Comparison of ENCODE assay signal across 1 cellular context in the genomic region with DNA sequence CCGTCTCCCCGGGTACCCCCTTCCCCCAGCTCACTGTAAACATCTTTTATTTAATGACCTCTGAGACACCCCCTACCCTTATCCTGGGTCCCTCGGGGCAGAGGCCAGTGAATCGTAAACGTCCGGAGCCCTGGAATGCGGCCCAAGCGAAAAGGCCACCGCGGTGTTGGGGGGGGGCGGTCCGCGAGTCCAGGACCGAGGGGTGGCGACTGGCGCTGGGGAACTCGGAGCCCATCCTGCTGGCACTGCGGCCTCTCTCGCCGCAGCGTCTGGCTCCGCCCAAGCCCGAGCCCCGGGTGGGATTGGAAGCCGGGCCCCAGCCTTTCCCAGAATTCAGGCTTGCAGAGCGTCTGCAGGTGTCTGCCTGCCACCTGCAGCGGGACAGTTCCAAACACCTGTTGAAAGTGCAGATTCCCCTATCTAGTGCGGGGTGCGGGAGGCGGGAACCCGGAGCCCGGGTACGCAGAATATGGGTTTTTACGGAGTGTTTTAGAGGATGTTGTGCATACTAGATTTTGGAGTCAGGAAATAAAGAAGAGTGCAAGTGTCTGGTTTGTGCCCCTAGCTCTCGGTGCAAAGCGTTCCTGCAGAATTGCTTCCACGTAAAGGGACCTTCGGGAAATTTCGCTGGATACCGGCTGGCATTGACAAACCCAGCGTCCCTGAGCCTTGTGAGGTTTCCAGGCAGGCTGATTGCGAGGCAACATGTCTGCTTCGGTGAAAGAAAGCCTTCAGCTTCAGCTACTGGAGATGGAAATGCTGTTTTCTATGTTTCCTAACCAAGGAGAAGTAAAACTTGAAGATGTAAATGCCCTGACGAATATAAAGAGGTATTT.
A peak's percentile ranks its signal among the peaks of the same experiment; 100 is the strongest.
TF ChIP-seq lines count a peak whose summit lies in the region.

No MANE protein-coding gene starts in this region.

TF ChIP-seq in H1, 55 proteins besides CTCF, POLR2A, EP300 and RAD21:
- TF ChIP-seq CREB1 (IDR thresholded peaks at IDR 0.05) (no peak), CBX8 (IDR thresholded peaks at IDR 0.05; ENCODE audit: borderline replicate concordance, low read depth, low read length) (no peak), CHD1 (IDR thresholded peaks at IDR 0.05; ENCODE audit: low read depth, low read length) (no peak), CHD2 (IDR thresholded peaks at IDR 0.05; ENCODE audit: low read length) (no peak), BACH1 (IDR thresholded peaks at IDR 0.05; ENCODE audit: low read length) (no peak), POLR2AphosphoS5 (IDR thresholded peaks at IDR 0.05; ENCODE audit: low read depth, low read length) (no peak), BCL11A (IDR thresholded peaks at IDR 0.05; ENCODE audit: low read depth in 2 of 2, low read length in 2 of 2) (no peak), SRF (IDR thresholded peaks at IDR 0.05; ENCODE audit: low read depth, low read length) (no peak), BRCA1 (IDR thresholded peaks at IDR 0.05; ENCODE audit: low read depth, low read length) (no peak), SIRT6 (IDR thresholded peaks at IDR 0.05; ENCODE audit: low read length) (no peak), EZH2 (IDR thresholded peaks at IDR 0.05; ENCODE audit: low read depth, low read length, severe bottlenecking) (no peak), YY1 (IDR thresholded peaks at IDR 0.05; ENCODE audit: low read depth, low read length) (0 out of 2 replicates have a peak, but pooled peaks have one; percentile 6), KDM4A (IDR thresholded peaks at IDR 0.05; ENCODE audit: low read depth, low read length, severe bottlenecking) (no peak), GTF2F1 (IDR thresholded peaks at IDR 0.05; ENCODE audit: borderline replicate concordance, low read depth, low read length) (no peak), EGR1 (IDR thresholded peaks at IDR 0.05; ENCODE audit: borderline replicate concordance, low read depth, low read length) (no peak), JUND (IDR thresholded peaks at IDR 0.05; ENCODE audit: low read length) (no peak), RFX5 (IDR thresholded peaks at IDR 0.05; ENCODE audit: borderline replicate concordance, low read depth, low read length) (no peak), POU5F1 (IDR thresholded peaks at IDR 0.05; ENCODE audit: low read depth, low read length) (no peak), CEBPB (IDR thresholded peaks at IDR 0.05; ENCODE audit: low read depth, low read length) (no peak), MAFK (IDR thresholded peaks at IDR 0.05; ENCODE audit: low read depth, low read length) (no peak), TBP (IDR thresholded peaks at IDR 0.05; ENCODE audit: low read depth, low read length) (peak; percentile 46; the same call in 1 of the 2 replicates), SIN3A (conservative IDR thresholded peaks at IDR 0.05 in 1 of 2, IDR thresholded peaks at IDR 0.05 in 1 of 2; ENCODE audit: low read depth in 1 of 2, low read length in 2 of 2) (peak in 1 of 2 experiments; percentile 79; a peak in 2 of 4 replicates), RBBP5 (IDR thresholded peaks at IDR 0.05; ENCODE audit: borderline replicate concordance, low read depth, low read length) (peak; percentile 19; the same call in 1 of the 2 replicates), E2F6 (IDR thresholded peaks at IDR 0.05) (no peak), JUN (IDR thresholded peaks at IDR 0.05; ENCODE audit: low read depth, low read length) (no peak), MAX (IDR thresholded peaks at IDR 0.05) (peak; percentile 50; the same call in 1 of the 2 replicates), USF2 (IDR thresholded peaks at IDR 0.05; ENCODE audit: low read length) (no peak), KDM1A (IDR thresholded peaks at IDR 0.05; ENCODE audit: borderline replicate concordance, low read length) (no peak), CTBP2 (IDR thresholded peaks at IDR 0.05; ENCODE audit: borderline replicate concordance, insufficient read depth, insufficient read length, low read length) (peak; percentile 67), SAP30 (IDR thresholded peaks at IDR 0.05; ENCODE audit: insufficient read depth, insufficient replicate concordance, low read length) (no peak), SP1 (IDR thresholded peaks at IDR 0.05; ENCODE audit: low read depth, low read length) (no peak; the same call in 1 of the 2 replicates), TAF1 (IDR thresholded peaks at IDR 0.05; ENCODE audit: low read depth, low read length) (peak; percentile 65), NANOG (IDR thresholded peaks at IDR 0.05; ENCODE audit: insufficient read depth, low read depth, low read length, poor library complexity, severe bottlenecking) (no peak), HDAC2 (IDR thresholded peaks at IDR 0.05; ENCODE audit: borderline replicate concordance in 1 of 2, low read depth in 2 of 2, low read length in 2 of 2) (peak in 1 of 2 experiments; percentile 6; a peak in 1 of 4 replicates), SP2 (IDR thresholded peaks at IDR 0.05; ENCODE audit: low read length) (no peak), SIX5 (IDR thresholded peaks at IDR 0.05; ENCODE audit: low read depth, low read length) (no peak), ASH2L (IDR thresholded peaks at IDR 0.05; ENCODE audit: low read length) (no peak), TAF7 (optimal IDR thresholded peaks at IDR 0.05; ENCODE audit: borderline replicate concordance, low read depth, low read length) (peak; percentile 12), KDM5A (IDR thresholded peaks at IDR 0.05; ENCODE audit: low read length) (no peak), TCF12 (IDR thresholded peaks at IDR 0.05; ENCODE audit: low read depth, low read length) (peak; percentile 88), RXRA (IDR thresholded peaks at IDR 0.05; ENCODE audit: insufficient read depth, low read depth, low read length) (no peak), RNF2 (IDR thresholded peaks at IDR 0.05; ENCODE audit: borderline replicate concordance, low read depth, low read length, missing control alignments, poor library complexity, severe bottlenecking) (no peak), SP4 (IDR thresholded peaks at IDR 0.05; ENCODE audit: low read length) (peak; percentile 52; the same call in 1 of the 2 replicates), TEAD4 (IDR thresholded peaks at IDR 0.05; ENCODE audit: low read depth, low read length) (peak; percentile 85), NRF1 (IDR thresholded peaks at IDR 0.05; ENCODE audit: low read depth, low read length) (no peak), CBX5 (IDR thresholded peaks at IDR 0.05; ENCODE audit: low read depth, low read length) (no peak), FOSL1 (IDR thresholded peaks at IDR 0.05; ENCODE audit: insufficient read depth, low read depth, low read length) (no peak), PHF8 (conservative IDR thresholded peaks at IDR 0.05; ENCODE audit: low read depth, low read length) (peak; percentile 64; the same call in 1 of the 2 replicates), HDAC6 (IDR thresholded peaks at IDR 0.05; ENCODE audit: low read depth, low read length) (no peak), ZNF274 (IDR thresholded peaks at IDR 0.05; ENCODE audit: borderline replicate concordance, extremely low read depth, low read length) (no peak), SUZ12 (IDR thresholded peaks at IDR 0.05; ENCODE audit: low read length) (no peak), GABPA (IDR thresholded peaks at IDR 0.05; ENCODE audit: borderline replicate concordance, insufficient read depth, low read length) (no peak)
- TF ChIP-seq, protein P1, sequence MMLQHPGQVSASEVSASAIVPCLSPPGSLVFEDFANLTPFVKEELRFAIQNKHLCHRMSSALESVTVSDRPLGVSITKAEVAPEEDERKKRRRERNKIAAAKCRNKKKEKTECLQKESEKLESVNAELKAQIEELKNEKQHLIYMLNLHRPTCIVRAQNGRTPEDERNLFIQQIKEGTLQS (IDR thresholded peaks at IDR 0.05; ENCODE audit: insufficient read depth, low read depth, low read length), result no peak
- TF ChIP-seq, protein P2, sequence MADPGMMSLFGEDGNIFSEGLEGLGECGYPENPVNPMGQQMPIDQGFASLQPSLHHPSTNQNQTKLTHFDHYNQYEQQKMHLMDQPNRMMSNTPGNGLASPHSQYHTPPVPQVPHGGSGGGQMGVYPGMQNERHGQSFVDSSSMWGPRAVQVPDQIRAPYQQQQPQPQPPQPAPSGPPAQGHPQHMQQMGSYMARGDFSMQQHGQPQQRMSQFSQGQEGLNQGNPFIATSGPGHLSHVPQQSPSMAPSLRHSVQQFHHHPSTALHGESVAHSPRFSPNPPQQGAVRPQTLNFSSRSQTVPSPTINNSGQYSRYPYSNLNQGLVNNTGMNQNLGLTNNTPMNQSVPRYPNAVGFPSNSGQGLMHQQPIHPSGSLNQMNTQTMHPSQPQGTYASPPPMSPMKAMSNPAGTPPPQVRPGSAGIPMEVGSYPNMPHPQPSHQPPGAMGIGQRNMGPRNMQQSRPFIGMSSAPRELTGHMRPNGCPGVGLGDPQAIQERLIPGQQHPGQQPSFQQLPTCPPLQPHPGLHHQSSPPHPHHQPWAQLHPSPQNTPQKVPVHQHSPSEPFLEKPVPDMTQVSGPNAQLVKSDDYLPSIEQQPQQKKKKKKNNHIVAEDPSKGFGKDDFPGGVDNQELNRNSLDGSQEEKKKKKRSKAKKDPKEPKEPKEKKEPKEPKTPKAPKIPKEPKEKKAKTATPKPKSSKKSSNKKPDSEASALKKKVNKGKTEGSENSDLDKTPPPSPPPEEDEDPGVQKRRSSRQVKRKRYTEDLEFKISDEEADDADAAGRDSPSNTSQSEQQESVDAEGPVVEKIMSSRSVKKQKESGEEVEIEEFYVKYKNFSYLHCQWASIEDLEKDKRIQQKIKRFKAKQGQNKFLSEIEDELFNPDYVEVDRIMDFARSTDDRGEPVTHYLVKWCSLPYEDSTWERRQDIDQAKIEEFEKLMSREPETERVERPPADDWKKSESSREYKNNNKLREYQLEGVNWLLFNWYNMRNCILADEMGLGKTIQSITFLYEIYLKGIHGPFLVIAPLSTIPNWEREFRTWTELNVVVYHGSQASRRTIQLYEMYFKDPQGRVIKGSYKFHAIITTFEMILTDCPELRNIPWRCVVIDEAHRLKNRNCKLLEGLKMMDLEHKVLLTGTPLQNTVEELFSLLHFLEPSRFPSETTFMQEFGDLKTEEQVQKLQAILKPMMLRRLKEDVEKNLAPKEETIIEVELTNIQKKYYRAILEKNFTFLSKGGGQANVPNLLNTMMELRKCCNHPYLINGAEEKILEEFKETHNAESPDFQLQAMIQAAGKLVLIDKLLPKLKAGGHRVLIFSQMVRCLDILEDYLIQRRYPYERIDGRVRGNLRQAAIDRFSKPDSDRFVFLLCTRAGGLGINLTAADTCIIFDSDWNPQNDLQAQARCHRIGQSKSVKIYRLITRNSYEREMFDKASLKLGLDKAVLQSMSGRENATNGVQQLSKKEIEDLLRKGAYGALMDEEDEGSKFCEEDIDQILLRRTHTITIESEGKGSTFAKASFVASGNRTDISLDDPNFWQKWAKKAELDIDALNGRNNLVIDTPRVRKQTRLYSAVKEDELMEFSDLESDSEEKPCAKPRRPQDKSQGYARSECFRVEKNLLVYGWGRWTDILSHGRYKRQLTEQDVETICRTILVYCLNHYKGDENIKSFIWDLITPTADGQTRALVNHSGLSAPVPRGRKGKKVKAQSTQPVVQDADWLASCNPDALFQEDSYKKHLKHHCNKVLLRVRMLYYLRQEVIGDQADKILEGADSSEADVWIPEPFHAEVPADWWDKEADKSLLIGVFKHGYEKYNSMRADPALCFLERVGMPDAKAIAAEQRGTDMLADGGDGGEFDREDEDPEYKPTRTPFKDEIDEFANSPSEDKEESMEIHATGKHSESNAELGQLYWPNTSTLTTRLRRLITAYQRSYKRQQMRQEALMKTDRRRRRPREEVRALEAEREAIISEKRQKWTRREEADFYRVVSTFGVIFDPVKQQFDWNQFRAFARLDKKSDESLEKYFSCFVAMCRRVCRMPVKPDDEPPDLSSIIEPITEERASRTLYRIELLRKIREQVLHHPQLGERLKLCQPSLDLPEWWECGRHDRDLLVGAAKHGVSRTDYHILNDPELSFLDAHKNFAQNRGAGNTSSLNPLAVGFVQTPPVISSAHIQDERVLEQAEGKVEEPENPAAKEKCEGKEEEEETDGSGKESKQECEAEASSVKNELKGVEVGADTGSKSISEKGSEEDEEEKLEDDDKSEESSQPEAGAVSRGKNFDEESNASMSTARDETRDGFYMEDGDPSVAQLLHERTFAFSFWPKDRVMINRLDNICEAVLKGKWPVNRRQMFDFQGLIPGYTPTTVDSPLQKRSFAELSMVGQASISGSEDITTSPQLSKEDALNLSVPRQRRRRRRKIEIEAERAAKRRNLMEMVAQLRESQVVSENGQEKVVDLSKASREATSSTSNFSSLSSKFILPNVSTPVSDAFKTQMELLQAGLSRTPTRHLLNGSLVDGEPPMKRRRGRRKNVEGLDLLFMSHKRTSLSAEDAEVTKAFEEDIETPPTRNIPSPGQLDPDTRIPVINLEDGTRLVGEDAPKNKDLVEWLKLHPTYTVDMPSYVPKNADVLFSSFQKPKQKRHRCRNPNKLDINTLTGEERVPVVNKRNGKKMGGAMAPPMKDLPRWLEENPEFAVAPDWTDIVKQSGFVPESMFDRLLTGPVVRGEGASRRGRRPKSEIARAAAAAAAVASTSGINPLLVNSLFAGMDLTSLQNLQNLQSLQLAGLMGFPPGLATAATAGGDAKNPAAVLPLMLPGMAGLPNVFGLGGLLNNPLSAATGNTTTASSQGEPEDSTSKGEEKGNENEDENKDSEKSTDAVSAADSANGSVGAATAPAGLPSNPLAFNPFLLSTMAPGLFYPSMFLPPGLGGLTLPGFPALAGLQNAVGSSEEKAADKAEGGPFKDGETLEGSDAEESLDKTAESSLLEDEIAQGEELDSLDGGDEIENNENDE (IDR thresholded peaks at IDR 0.05; ENCODE audit: insufficient replicate concordance, low read length), result no peak
- TF ChIP-seq, protein P3, sequence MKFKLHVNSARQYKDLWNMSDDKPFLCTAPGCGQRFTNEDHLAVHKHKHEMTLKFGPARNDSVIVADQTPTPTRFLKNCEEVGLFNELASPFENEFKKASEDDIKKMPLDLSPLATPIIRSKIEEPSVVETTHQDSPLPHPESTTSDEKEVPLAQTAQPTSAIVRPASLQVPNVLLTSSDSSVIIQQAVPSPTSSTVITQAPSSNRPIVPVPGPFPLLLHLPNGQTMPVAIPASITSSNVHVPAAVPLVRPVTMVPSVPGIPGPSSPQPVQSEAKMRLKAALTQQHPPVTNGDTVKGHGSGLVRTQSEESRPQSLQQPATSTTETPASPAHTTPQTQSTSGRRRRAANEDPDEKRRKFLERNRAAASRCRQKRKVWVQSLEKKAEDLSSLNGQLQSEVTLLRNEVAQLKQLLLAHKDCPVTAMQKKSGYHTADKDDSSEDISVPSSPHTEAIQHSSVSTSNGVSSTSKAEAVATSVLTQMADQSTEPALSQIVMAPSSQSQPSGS (IDR thresholded peaks at IDR 0.05; ENCODE audit: low read length), result no peak
TF ChIP-seq in H1: peak in this region for 13.
